Comparison of ENCODE assay signal across 19 cellular contexts in genomic region chr17:55427587-55427882, GRCh38. TPM values are rescaled to one million over a fixed set of nuclear protein-coding genes. Genes with fewer than 3 reads are reported as not detected.
DNase-seq lines count a peak whose midpoint lies in the region; ATAC-seq and TF ChIP-seq lines count a peak whose summit lies in the region.
"Had no signal": no experiment of that assay in that cellular context is flagged by ENCODE, and none has a peak within 500 bp of the region (broad histone marks: within the 10 kb centered on the region; RNA-seq: fewer than 3 reads in every experiment).

No MANE protein-coding gene starts in this region.

- TF ChIP-seq POLR2A in tibial nerve (IDR thresholded peaks at IDR 0.05) = no peak

- DNase-seq in tibial nerve (ENCODE audit: low spot score in 2 of 2) (no peak), RKO (ENCODE audit: low spot score) (no peak), PC-3 (no peak)
- DNase-seq in effector memory CD4-positive, alpha-beta T cell = no peak
- DNase-seq: activated CD4-positive, alpha-beta T cell treated with anti-CD3 and anti-CD28 coated beads for 48 hours; activated naive CD4-positive, alpha-beta T cell treated with anti-CD3 and anti-CD28 coated beads, Interleukin-2, amount 50 U/mL, for 16 hours; cortex of kidney; DMS 273 treated with DMSO at 0.1 percent for 48 hours; immature natural killer cell; KG1; naive thymus-derived CD4-positive, alpha-beta T cell; SHP77; stimulated activated CD4-positive, alpha-beta T cell treated with anti-CD3 and anti-CD28 coated beads, Interleukin-15, amount 100 ng/mL, for 24 hours; T-helper 9 cell had no signal

- no peak for TF ChIP-seq EP300 in tibial nerve (IDR thresholded peaks at IDR 0.05)

- no peak overlapping the region for H2AFZ ChIP-seq in PC-3 (ENCODE audit: low read length)

- no peak overlapping the region for H3K9ac ChIP-seq in PC-3 (ENCODE audit: low read length)

- H3K4me3 ChIP-seq in tibial nerve = no peak overlapping the region
- no peak overlapping the region for H3K4me3 ChIP-seq in PC-3 (ENCODE audit: low read length)
- H3K4me3 ChIP-seq in effector memory CD4-positive, alpha-beta T cell (ENCODE audit: insufficient read depth, low read depth, low read length, poor library complexity, severe bottlenecking) = no peak overlapping the region
- H3K4me3 ChIP-seq: lung had no signal

- H3K4me1 ChIP-seq in tibial nerve = peaks cover 0 to 10% (median 2%) of the 10 kb centered on the region in 4 donors
- H3K4me1 ChIP-seq in PC-3 (ENCODE audit: insufficient read depth, low read length) = peaks cover 20% of the 10 kb centered on the region
- no peaks in the 10 kb centered on the region for H3K4me1 ChIP-seq in effector memory CD4-positive, alpha-beta T cell (ENCODE audit: control insufficient read depth, insufficient read depth, low read length, poor library complexity, severe bottlenecking)

- ATAC-seq in GM18909 (IDR thresholded peaks at IDR 0.05; ENCODE audit: poor library complexity, unreplicated experiment) (peak; percentile 29), GM21576 (IDR thresholded peaks at IDR 0.05; ENCODE audit: unreplicated experiment) (peak; percentile 13), HG03342 (IDR thresholded peaks at IDR 0.05; ENCODE audit: unreplicated experiment) (peak; percentile 3), PC-3 (no peak)
- ATAC-seq: naive thymus-derived CD4-positive, alpha-beta T cell had no signal

- intact Hi-C loops in PC-3 (cut with micrococcal nuclease) = no loop called here

- TF ChIP-seq CTCF in tibial nerve (IDR thresholded peaks at IDR 0.05) = no peak
- no peak for TF ChIP-seq CTCF in PC-3 (conservative IDR thresholded peaks at IDR 0.05; ENCODE audit: low read depth, low read length)

- H3K36me3 ChIP-seq in tibial nerve = no peaks in the 10 kb centered on the region
- no peaks in the 10 kb centered on the region for H3K36me3 ChIP-seq in PC-3 (ENCODE audit: low read depth, low read length)
- no peaks in the 10 kb centered on the region for H3K36me3 ChIP-seq in effector memory CD4-positive, alpha-beta T cell (ENCODE audit: control insufficient read depth, insufficient read depth, low read length)

- CTCF ChIA-PET in PC-3 (lab: Charles Lee) = no interaction called here

- peaks cover 2% of the 10 kb centered on the region for H3F3A ChIP-seq in PC-3 (ENCODE audit: low read length, unreplicated experiment)

- H3K27me3 ChIP-seq in tibial nerve = no peaks in the 10 kb centered on the region
- H3K27me3 ChIP-seq in PC-3 (ENCODE audit: low read length) = peaks cover 14% of the 10 kb centered on the region
- no peaks in the 10 kb centered on the region for H3K27me3 ChIP-seq in effector memory CD4-positive, alpha-beta T cell (replicated peaks; ENCODE audit: control insufficient read depth, insufficient read depth, low read length, poor library complexity, severe bottlenecking)

- H3K27ac ChIP-seq in tibial nerve = peak overlapping the region; percentile 9 to 92 (median 58)
- H3K27ac ChIP-seq in PC-3 (ENCODE audit: low read length) = no peak overlapping the region
- H3K27ac ChIP-seq in effector memory CD4-positive, alpha-beta T cell (ENCODE audit: insufficient read depth, low read length, poor library complexity, severe bottlenecking) = no peak overlapping the region
- H3K27ac ChIP-seq: HL-60 had no signal

- no TSS peak for BruUV-seq in PC-3 (replicated peaks; lab: Mats Ljungman, UMichigan)

- H4K20me1 ChIP-seq in PC-3 (ENCODE audit: low read length) = no peaks in the 10 kb centered on the region

- no peaks in the 10 kb centered on the region for H3K9me3 ChIP-seq in tibial nerve
- H3K9me3 ChIP-seq in PC-3 (ENCODE audit: low read length) = no peaks in the 10 kb centered on the region
- H3K9me3 ChIP-seq in effector memory CD4-positive, alpha-beta T cell (ENCODE audit: control insufficient read depth, low read length) = no peaks in the 10 kb centered on the region

- no peak overlapping the region for H3K4me2 ChIP-seq in PC-3 (ENCODE audit: low read length)

- no peaks in the 10 kb centered on the region for H3K9me2 ChIP-seq in PC-3 (replicated peaks; ENCODE audit: low read length)

- POLR2A ChIA-PET in PC-3 (lab: Charles Lee; ENCODE audit: unreplicated experiment) = no interaction called here

- WGBS in tibial nerve, 2 donors = 94% methylated on average over 2 of the region's 2 CpGs

- no peaks in the 10 kb centered on the region for H3K79me2 ChIP-seq in PC-3 (ENCODE audit: low read length)

RNA-seq across cellular contexts. Expression of gene MMD, which starts 5.9 kb away (rescaled TPM):
- total RNA-seq in tibial nerve = 10 to 100 TPM; 16.1 to 60.9 (median 37.7) TPM
- 10.9 and 24.1 TPM in 2 replicates for total RNA-seq in PC-3 (2014; rRNA removed)

Comparison
In these comparisons a context has a peak if more than half of its experiments do, and no peak if none do; other contexts are left out.
1. H3K27ac ChIP-seq: peak in tibial nerve (4 of 4); none in PC-3 (single experiment) and effector memory CD4-positive, alpha-beta T cell (single experiment).